Comparison of ENCODE assay signal across 8 cellular contexts in the genomic region with DNA sequence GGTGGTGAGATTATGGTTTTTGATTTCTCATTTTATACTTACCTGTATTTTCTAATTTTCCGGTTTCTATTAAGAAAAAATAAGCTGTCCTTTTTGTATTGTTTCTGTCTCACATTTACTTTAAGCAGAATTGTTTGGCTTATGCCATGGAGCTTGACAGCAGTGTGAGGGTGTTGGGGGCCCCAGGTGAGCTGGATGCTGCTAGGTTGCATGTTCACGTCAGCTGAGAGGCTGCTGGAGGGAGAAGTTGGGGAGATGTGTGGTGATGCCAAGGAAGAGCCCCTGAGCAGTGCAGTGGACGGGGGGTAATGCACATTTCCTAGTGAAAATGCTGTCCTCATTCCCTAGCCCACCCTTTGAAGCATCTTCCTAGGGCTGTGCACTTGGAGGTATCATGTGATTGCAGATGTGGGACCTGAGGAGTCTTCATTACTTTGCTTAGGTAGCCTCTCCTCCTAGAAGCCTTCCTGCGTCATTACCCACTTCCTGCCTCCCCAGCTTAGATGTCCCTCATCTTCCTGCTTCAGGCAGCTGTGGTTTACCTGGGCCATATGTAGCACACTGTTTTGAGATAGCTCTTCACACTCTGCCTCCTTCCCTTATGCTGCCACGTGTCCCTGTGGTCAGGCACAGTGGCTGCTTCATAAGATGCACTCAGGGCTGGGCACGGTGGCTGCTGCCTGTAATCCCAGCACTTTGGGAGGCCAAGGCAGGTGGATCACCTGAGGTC. TPM values are rescaled to one million over a fixed set of nuclear protein-coding genes. Genes with fewer than 3 reads are reported as not detected.
DNase-seq lines count a peak whose midpoint lies in the region; ATAC-seq lines count a peak whose summit lies in the region.

No MANE protein-coding gene starts in this region.

- H3K4me3 Mint-ChIP-seq in activated T-cell treated with anti-CD3 and anti-CD28 coated beads, Interleukin-2, amount 50 U/mL, for 4 hours, result peak overlapping the region; percentile 71

- H3K27me3 Mint-ChIP-seq in activated T-cell treated with anti-CD3 and anti-CD28 coated beads, Interleukin-2, amount 50 U/mL, for 4 hours (ENCODE audit: low read depth), result no peaks in the 10 kb centered on the region

- H3K36me3 Mint-ChIP-seq in activated T-cell treated with anti-CD3 and anti-CD28 coated beads, Interleukin-2, amount 50 U/mL, for 4 hours (ENCODE audit: insufficient read depth), result peaks cover 57% of the 10 kb centered on the region

- ATAC-seq in GM19395 (IDR thresholded peaks at IDR 0.05; ENCODE audit: unreplicated experiment) (peak; percentile 84), HG03521 (IDR thresholded peaks at IDR 0.05; ENCODE audit: unreplicated experiment) (peak; percentile 70), GM19455 (IDR thresholded peaks at IDR 0.05; ENCODE audit: unreplicated experiment) (no peak), GM18517 (IDR thresholded peaks at IDR 0.05; ENCODE audit: unreplicated experiment) (no peak)
- ATAC-seq in activated T-cell treated with anti-CD3 and anti-CD28 coated beads, Interleukin-2, amount 50 U/mL, for 4 hours, result peak; percentile 89 to 92

- H3K9me3 Mint-ChIP-seq in activated T-cell treated with anti-CD3 and anti-CD28 coated beads, Interleukin-2, amount 50 U/mL, for 4 hours, result no peaks in the 10 kb centered on the region

- DNase-seq in activated T-cell treated with anti-CD3 and anti-CD28 coated beads, Interleukin-2, amount 50 U/mL, for 4 hours, result peak; percentile 61
- peak; percentile 60 to 65 for DNase-seq in stimulated activated CD4-positive, alpha-beta T cell treated with anti-CD3 and anti-CD28 coated beads, Interleukin-2, amount 100 ng/mL, for 24 hours
- DNase-seq in NCI-H2081 treated with DMSO at 0.1 percent for 48 hours (lab: John Stamatoyannopoulos, UW) (no peak), SW480 (ENCODE audit: low spot score) (no peak)

- peaks cover 66% of the 10 kb centered on the region for H3K4me1 Mint-ChIP-seq in activated T-cell treated with anti-CD3 and anti-CD28 coated beads, Interleukin-2, amount 50 U/mL, for 4 hours (ENCODE audit: low read depth)

RNA-seq across cellular contexts. Expression of a gene that starts 16.2 kb away (rescaled TPM):
- 10 to 100 TPM; 36.2 to 37.8 (median 36.9) TPM for total RNA-seq in activated T-cell treated with anti-CD3 and anti-CD28 coated beads, Interleukin-2, amount 50 U/mL, for 4 hours

RNA-seq across cellular contexts. Expression of a gene that starts 39.9 kb away (rescaled TPM):
- not detected for total RNA-seq in activated T-cell treated with anti-CD3 and anti-CD28 coated beads, Interleukin-2, amount 50 U/mL, for 4 hours

Comparison
In these comparisons a context has a peak if more than half of its experiments do, and no peak if none do; other contexts are left out.
1. ATAC-seq: peak in GM19395 (single experiment), HG03521 (single experiment) and activated T-cell treated with anti-CD3 and anti-CD28 coated beads, Interleukin-2, amount 50 U/mL, for 4 hours (2 of 2); none in GM19455 (single experiment) and GM18517 (single experiment).
2. DNase-seq: peak in activated T-cell treated with anti-CD3 and anti-CD28 coated beads, Interleukin-2, amount 50 U/mL, for 4 hours (single experiment) and stimulated activated CD4-positive, alpha-beta T cell treated with anti-CD3 and anti-CD28 coated beads, Interleukin-2, amount 100 ng/mL, for 24 hours (2 of 2); none in NCI-H2081 treated with DMSO at 0.1 percent for 48 hours (single experiment) and SW480 (single experiment).